Comparison of ENCODE assay signal across 1 cellular context in genomic region chr1:220843481-220844011, GRCh38.
TF ChIP-seq lines count a peak whose summit lies in the region.

No MANE protein-coding gene starts in this region.

TF ChIP-seq in IMR-90, 13 proteins besides CTCF, POLR2A, EP300 and RAD21:
- TF ChIP-seq USF2 (IDR thresholded peaks at IDR 0.05; ENCODE audit: low read depth, low read length) (no peak), RFX5 (IDR thresholded peaks at IDR 0.05; ENCODE audit: low read depth, low read length) (no peak), NFE2L2 (IDR thresholded peaks at IDR 0.05; ENCODE audit: low read depth, low read length) (no peak), ELK1 (IDR thresholded peaks at IDR 0.05; ENCODE audit: borderline replicate concordance, low read depth, low read length) (no peak), SMC3 (IDR thresholded peaks at IDR 0.05; ENCODE audit: low read depth, low read length) (no peak), MAZ (IDR thresholded peaks at IDR 0.05; ENCODE audit: borderline replicate concordance, low read depth, low read length) (no peak), BHLHE40 (IDR thresholded peaks at IDR 0.05; ENCODE audit: low read depth, low read length) (no peak), RCOR1 (IDR thresholded peaks at IDR 0.05; ENCODE audit: insufficient replicate concordance, low read length) (no peak), CHD1 (IDR thresholded peaks at IDR 0.05; ENCODE audit: low read depth, low read length) (no peak), MAFK (IDR thresholded peaks at IDR 0.05; ENCODE audit: low read depth, low read length) (no peak), FOS (IDR thresholded peaks at IDR 0.05; ENCODE audit: low read depth, low read length) (no peak), MXI1 (IDR thresholded peaks at IDR 0.05; ENCODE audit: borderline replicate concordance, low read depth, low read length) (no peak), CEBPB (IDR thresholded peaks at IDR 0.05; ENCODE audit: low read depth, low read length) (no peak)
TF ChIP-seq in IMR-90: peak in this region for 0.
